32 cellular contexts compared by ENCODE assay signal in the genomic region with DNA sequence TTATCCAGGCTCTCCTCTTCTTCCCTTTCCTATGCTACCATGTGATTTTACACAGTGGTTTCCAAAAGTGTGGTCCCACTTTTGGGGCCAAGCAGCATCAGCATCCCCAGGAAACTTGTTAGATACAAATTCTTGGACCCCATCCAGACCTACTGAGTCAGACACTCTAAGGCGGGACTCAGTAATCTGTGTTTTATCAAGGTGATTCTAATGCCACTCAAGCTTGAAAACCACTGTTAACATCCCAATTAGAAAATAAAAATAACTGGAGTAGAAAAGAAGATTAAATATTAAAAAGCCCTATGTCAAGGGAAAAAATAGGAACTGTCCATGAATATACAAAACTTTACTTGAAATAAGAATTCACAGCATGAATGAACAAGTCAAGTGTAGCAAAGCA. TPM values are rescaled to one million over a fixed set of nuclear protein-coding genes. Genes with fewer than 3 reads are reported as not detected.
A peak's percentile ranks its signal among the peaks of the same experiment; 100 is the strongest.
DNase-seq lines count a peak whose midpoint lies in the region; ATAC-seq and TF ChIP-seq lines count a peak whose summit lies in the region.
"Had no signal": no experiment of that assay in that cellular context is flagged by ENCODE, and none has a peak within 500 bp of the region (broad histone marks: within the 10 kb centered on the region; RNA-seq: fewer than 3 reads in every experiment).

No MANE protein-coding gene starts in this region.

- H3K79me2 ChIP-seq in mammary epithelial cell (ENCODE audit: insufficient read depth, low read length) = peaks cover 93% of the 10 kb centered on the region

- DNase-seq in MCF 10A (ENCODE audit: unreplicated experiment) (peak; percentile 57), breast epithelium (ENCODE audit: low spot score in 2 of 2) (no peak), mammary epithelial cell (peak; percentile 57), kidney tubule cell (ENCODE audit: low spot score) (peak; percentile 72), T-helper 17 cell (no peak), A172 (ENCODE audit: low spot score) (no peak)
- no peak for DNase-seq in stimulated activated CD8-positive, alpha-beta memory T cell treated with anti-CD3 and anti-CD28 coated beads, Interleukin-4, amount 100 ng/mL, for 48 hours
- DNase-seq in activated CD4-positive, alpha-beta T cell treated with anti-CD3 and anti-CD28 coated beads, Interleukin-2, amount 50 U/mL, for 1 hour = no peak
- DNase-seq: activated CD4-positive, CD25-positive, alpha-beta regulatory T cell treated with anti-CD3 and anti-CD28 coated beads, Interleukin-2, amount 50 U/mL, for 72 hours; activated CD8-positive, alpha-beta memory T cell treated with anti-CD3 and anti-CD28 coated beads, Interleukin-2, amount 50 U/mL, for 48 hours; activated CD8-positive, alpha-beta T cell treated with anti-CD3 and anti-CD28 coated beads for 36 hours; activated naive CD4-positive, alpha-beta T cell treated with anti-CD3 and anti-CD28 coated beads for 36 hours; DND-41; effector CD4-positive, alpha-beta T cell; GF-D8; glutamatergic neuron; GM23248; left ventricle myocardium superior; MM.1S; NCI-H2029; NCI-H524 treated with DMSO at 0.1 percent for 48 hours; NK-92 treated with Interleukin-12 subunit alpha and Interleukin-12 subunit beta, amount 100 ng/mL, for 24 hours; PC-9; posterior cingulate gyrus; SHP77 treated with DMSO at 0.1 percent for 48 hours; sigmoid colon; stimulated activated CD4-positive, alpha-beta T cell treated with anti-CD3 and anti-CD28 coated beads, Interleukin-4, amount 100 ng/mL, for 24 hours; transverse colon had no signal

- H3K27ac Mint-ChIP-seq in MCF 10A (ENCODE audit: low read depth, unreplicated experiment) = no peak overlapping the region
- no peak overlapping the region for H3K27ac Mint-ChIP-seq in T-helper 17 cell
- H3K27ac Mint-ChIP-seq: activated CD8-positive, alpha-beta T cell treated with anti-CD3 and anti-CD28 coated beads for 36 hours; activated naive CD4-positive, alpha-beta T cell treated with anti-CD3 and anti-CD28 coated beads for 36 hours; activated T-helper 1 cell treated with anti-CD3 and anti-CD28 coated beads, Interleukin-12 subunit alpha, Interleukin-12 subunit beta, Interleukin-2, Interleukin-4 antibody, amounts not matched to agents 30 ng/mL and 10 ng/mL and 1 ng/mL, durations not matched to agents 14 hours and 24 hours and 36 hours; CD14-positive monocyte had no signal

- ATAC-seq in T-helper 17 cell = no peak
- ATAC-seq: activated CD8-positive, alpha-beta T cell treated with anti-CD3 and anti-CD28 coated beads for 36 hours; left ventricle myocardium superior had no signal

- no peak for TF ChIP-seq POLR2A in breast epithelium (IDR thresholded peaks at IDR 0.05)

- intact Hi-C loops in MCF 10A (cut with micrococcal nuclease) = loop anchor here (5.0 kb wide), 2 partner anchors 241 to 511 kb away; no protein-coding TSS in a partner anchor
- intact Hi-C loops in breast epithelium (cut with DNase I; ENCODE audit: low total_unique reads) = no loop called here
- intact Hi-C loops in mammary epithelial cell (cut with micrococcal nuclease) = loop anchor here (5.0 to 10.0 kb wide), 2 partner anchors 241 to 534 kb away; no protein-coding TSS in a partner anchor

- in situ Hi-C loops in mammary epithelial cell (cut with MboI; ENCODE audit: low sequenced_read_pairs in 2 of 2) = loop anchor here in 1 of 2 donors (10.0 kb wide), 1 partner anchor 244 kb away; no protein-coding TSS in a partner anchor

- dilution Hi-C loops in mammary epithelial cell (cut with HindIII; ENCODE audit: low sequenced_read_pairs) = no loop called here

- H3K27ac ChIP-seq in breast epithelium (peak overlapping the region in 1 of 2 donors; percentile 84), mammary epithelial cell (ENCODE audit: insufficient read depth, low read depth, low read length) (no peak overlapping the region)
- H3K27ac ChIP-seq: 22Rv1, GM23248, sigmoid colon had no signal

- peaks cover 53% of the 10 kb centered on the region for H3K4me1 Mint-ChIP-seq in MCF 10A (ENCODE audit: insufficient read depth, unreplicated experiment)
- no peaks in the 10 kb centered on the region for H3K4me1 Mint-ChIP-seq in T-helper 17 cell
- H3K4me1 Mint-ChIP-seq: CD14-positive monocyte had no signal

- CTCF ChIA-PET in MCF 10A (lab: Yijun Ruan, JAX) = interaction anchor here (0.5 to 2.8 kb wide), 4 partner anchors 85 to 538 kb away, joined by 3 to 16 read pairs (median 3); no protein-coding TSS in a partner anchor
- CTCF ChIA-PET in mammary epithelial cell (lab: Charles Lee; ENCODE audit: low non-redundant PET) = no interaction called here

- no peak overlapping the region for H2AFZ ChIP-seq in mammary epithelial cell (ENCODE audit: low read depth, low read length)
- H2AFZ ChIP-seq: GM23248, PC-9 had no signal

- H3K4me3 ChIP-seq in breast epithelium (no peak overlapping the region), mammary epithelial cell (replicated peaks in 1 of 3; ENCODE audit: insufficient read depth in 1 of 3, low read depth in 2 of 3, low read length in 3 of 3) (no peak overlapping the region)
- H3K4me3 ChIP-seq: GM23248, PC-9, sigmoid colon, transverse colon had no signal

- H3K27me3 Mint-ChIP-seq in MCF 10A (ENCODE audit: insufficient read depth, unreplicated experiment) = no peaks in the 10 kb centered on the region
- peaks cover 20% of the 10 kb centered on the region for H3K27me3 Mint-ChIP-seq in T-helper 17 cell
- H3K27me3 Mint-ChIP-seq: activated CD8-positive, alpha-beta T cell treated with anti-CD3 and anti-CD28 coated beads for 36 hours had no signal

- no peaks in the 10 kb centered on the region for H3K9me3 Mint-ChIP-seq in MCF 10A (ENCODE audit: unreplicated experiment)
- H3K9me3 Mint-ChIP-seq: activated CD8-positive, alpha-beta T cell treated with anti-CD3 and anti-CD28 coated beads for 36 hours; activated T-helper 1 cell treated with anti-CD3 and anti-CD28 coated beads, Interleukin-12 subunit alpha, Interleukin-12 subunit beta, Interleukin-2, Interleukin-4 antibody, amounts not matched to agents 30 ng/mL and 10 ng/mL and 1 ng/mL, durations not matched to agents 14 hours and 24 hours and 36 hours had no signal

- H3K4me2 ChIP-seq in mammary epithelial cell (ENCODE audit: insufficient read depth, low read depth, low read length) = no peak overlapping the region
- H3K4me2 ChIP-seq: PC-9 had no signal

- H3K9me3 ChIP-seq in breast epithelium (peaks cover 0 to 4% of the 10 kb centered on the region in 2 donors), mammary epithelial cell (replicated peaks; ENCODE audit: insufficient read depth, low read length) (no peaks in the 10 kb centered on the region), T-helper 17 cell (ENCODE audit: control insufficient read depth, low read length, poor library complexity, severe bottlenecking) (no peaks in the 10 kb centered on the region)
- H3K9me3 ChIP-seq: sigmoid colon, transverse colon had no signal

- no peak overlapping the region for H3K4me3 Mint-ChIP-seq in MCF 10A (ENCODE audit: unreplicated experiment)
- no peak overlapping the region for H3K4me3 Mint-ChIP-seq in T-helper 17 cell
- H3K4me3 Mint-ChIP-seq: activated CD8-positive, alpha-beta T cell treated with anti-CD3 and anti-CD28 coated beads for 36 hours; activated naive CD4-positive, alpha-beta T cell treated with anti-CD3 and anti-CD28 coated beads for 36 hours; activated T-helper 1 cell treated with anti-CD3 and anti-CD28 coated beads, Interleukin-12 subunit alpha, Interleukin-12 subunit beta, Interleukin-2, Interleukin-4 antibody, amounts not matched to agents 30 ng/mL and 10 ng/mL and 1 ng/mL, durations not matched to agents 14 hours and 24 hours and 36 hours; CD14-positive monocyte had no signal

- BruUV-seq in MCF 10A (replicated peaks; lab: Mats Ljungman, UMichigan) = no TSS peak
- BruUV-seq in mammary epithelial cell (replicated peaks; lab: Mats Ljungman, UMichigan) = no TSS peak

- POLR2A ChIA-PET in MCF 10A (lab: Yijun Ruan, JAX) = interaction anchor here (0.6 to 8.9 kb wide), 16 partner anchors 10 to 467 kb away, joined by 3 to 189 read pairs (median 6); a partner anchor contains a TSS

- 0% methylated on average over 1 of the region's 1 CpG for WGBS in mammary epithelial cell (ENCODE audit: low coverage, missing lambda C conversion rate)

- H3K9ac ChIP-seq in mammary epithelial cell (ENCODE audit: insufficient read depth, low read length) = no peak overlapping the region
- H3K9ac ChIP-seq: GM23248 had no signal

- H3K36me3 ChIP-seq in breast epithelium = no peaks in the 10 kb centered on the region
- no peaks in the 10 kb centered on the region for H3K36me3 ChIP-seq in mammary epithelial cell (ENCODE audit: insufficient read depth, low read length)
- H3K36me3 ChIP-seq: sigmoid colon, transverse colon had no signal

- H3K27me3 ChIP-seq in breast epithelium (no peaks in the 10 kb centered on the region), mammary epithelial cell (ENCODE audit: insufficient read depth, low read length) (no peaks in the 10 kb centered on the region)
- H3K27me3 ChIP-seq: sigmoid colon, transverse colon had no signal

- no peaks in the 10 kb centered on the region for H4K20me1 ChIP-seq in mammary epithelial cell (ENCODE audit: insufficient read depth, low read length)

- TF ChIP-seq CTCF in MCF 10A (IDR thresholded peaks at IDR 0.05; ENCODE audit: unreplicated experiment) = no peak
- no peak for TF ChIP-seq CTCF in breast epithelium (IDR thresholded peaks at IDR 0.05)
- no peak for TF ChIP-seq CTCF in mammary epithelial cell (conservative IDR thresholded peaks at IDR 0.05 in 1 of 2, IDR thresholded peaks at IDR 0.05 in 1 of 2; ENCODE audit: extremely low read depth in 1 of 2, insufficient read depth in 1 of 2, low read depth in 1 of 2, low read length in 2 of 2)

- H3K36me3 Mint-ChIP-seq in MCF 10A (ENCODE audit: insufficient read depth, unreplicated experiment) (peaks cover 5% of the 10 kb centered on the region), T-helper 17 cell (ENCODE audit: low read depth) (no peaks in the 10 kb centered on the region)
- H3K36me3 Mint-ChIP-seq: CD14-positive monocyte had no signal

- H3K4me1 ChIP-seq in breast epithelium (peaks cover 0 to 21% of the 10 kb centered on the region in 2 donors), mammary epithelial cell (ENCODE audit: insufficient read depth, low read length) (peaks cover 52% of the 10 kb centered on the region)
- H3K4me1 ChIP-seq: sigmoid colon had no signal

RNA-seq across cellular contexts. Expression of a gene that starts 10.8 kb away (rescaled TPM):
- 106 and 134 TPM in 2 replicates for total RNA-seq in MCF 10A (2022)
- 100 to 1,000 TPM in 1 of 3 donors, 10 to 100 TPM in 2; 14.1 to 125 (median 61.3) TPM for total RNA-seq in breast epithelium
- 100 to 1,000 TPM; 110 to 150 TPM for total RNA-seq in mammary epithelial cell
- polyA plus RNA-seq in mammary epithelial cell = 107 TPM
- 125 TPM for polyA minus RNA-seq in mammary epithelial cell
- total RNA-seq in T-helper 17 cell = not detected
- 51.7 and 55.3 TPM in 2 replicates for total RNA-seq in A172 (2014; rRNA removed; shearing (Covaris generic))
- total RNA-seq: myocyte had no signal
- polyA plus RNA-seq: CD14-positive monocyte, GM23248 had no signal

Comparison
In these comparisons a context has a peak if more than half of its experiments do, and no peak if none do; other contexts are left out.
1. DNase-seq: peak in MCF 10A (single experiment), mammary epithelial cell (single experiment) and kidney tubule cell (single experiment); none in breast epithelium (0 of 2), T-helper 17 cell (0 of 3), A172 (single experiment), stimulated activated CD8-positive, alpha-beta memory T cell treated with anti-CD3 and anti-CD28 coated beads, Interleukin-4, amount 100 ng/mL, for 48 hours (single experiment) and activated CD4-positive, alpha-beta T cell treated with anti-CD3 and anti-CD28 coated beads, Interleukin-2, amount 50 U/mL, for 1 hour (single experiment).
2. RNA of a gene that starts 10.8 kb away (total RNA-seq): 110 to 150 TPM in mammary epithelial cell, 106 to 134 TPM in MCF 10A, 14.1 to 125 TPM in breast epithelium and 51.7 to 55.3 TPM in A172; not detected in T-helper 17 cell; every median in the first group is over 10 times any median in the second.